ENCODE assay signal across 20 cellular contexts in genomic region chr9:133322701-133323100, GRCh38.
"Had no signal": no experiment of that assay in that cellular context is flagged by ENCODE, and none has a peak within 500 bp of the region (broad histone marks: within the 10 kb centered on the region; RNA-seq: fewer than 3 reads in every experiment).

No MANE protein-coding gene starts in this region.

- H3K9me3 ChIP-seq: SJSA1 had no signal

- H3K4me1 ChIP-seq: SJSA1 had no signal

- H3K27ac ChIP-seq: HL-60, SJSA1, SK-N-MC had no signal

- DNase-seq: KBM-7, MV-4-11, NCI-H1048, NCI-H1105, NCI-H1417, NCI-H1436 treated with DMSO at 0.1 percent for 48 hours, NCI-H1694, NCI-H1930, NCI-H2081, NCI-H2107, NCI-H2227 treated with DMSO at 0.1 percent for 48 hours, NCI-H524 treated with DMSO at 0.1 percent for 48 hours, NCI-H69, NCI-H774, Right ventricle myocardium superior, RPMI8226, SIG-M5 had no signal

- H3K36me3 ChIP-seq: SJSA1 had no signal

- H3K4me3 ChIP-seq: SJSA1, SK-N-MC had no signal
